Comparison of ENCODE assay signal across 1 cellular context in the genomic region with DNA sequence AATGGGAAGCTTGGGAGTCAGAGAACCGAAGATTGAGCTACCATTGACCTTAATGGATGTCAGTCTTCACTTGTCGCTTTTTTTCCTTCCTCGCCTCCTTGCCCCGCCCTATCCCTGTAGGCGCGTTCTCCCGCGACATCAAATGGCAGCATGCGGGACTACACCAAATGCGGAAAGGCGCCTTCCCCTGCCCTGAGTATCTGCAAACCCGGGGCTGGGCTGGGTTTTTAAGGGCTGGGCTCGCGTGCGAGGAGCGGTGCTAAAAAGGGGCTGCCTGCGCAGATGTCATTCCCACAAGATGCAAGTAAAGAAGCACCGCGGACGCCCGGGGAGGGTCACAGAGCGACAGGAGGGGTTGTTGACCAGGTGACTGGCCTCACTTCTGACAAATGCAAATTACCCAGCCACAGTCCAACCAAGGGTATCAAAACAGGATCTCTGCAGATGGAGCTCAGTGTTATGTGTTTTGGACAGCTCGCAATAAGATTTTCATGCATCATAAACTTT.
A peak's percentile ranks its signal among the peaks of the same experiment; 100 is the strongest.
TF ChIP-seq lines count a peak whose summit lies in the region.

No MANE protein-coding gene starts in this region.

TF ChIP-seq in GM12878, 131 proteins besides CTCF, POLR2A, EP300 and RAD21 (continued from another document):
- TF ChIP-seq, protein P1, sequence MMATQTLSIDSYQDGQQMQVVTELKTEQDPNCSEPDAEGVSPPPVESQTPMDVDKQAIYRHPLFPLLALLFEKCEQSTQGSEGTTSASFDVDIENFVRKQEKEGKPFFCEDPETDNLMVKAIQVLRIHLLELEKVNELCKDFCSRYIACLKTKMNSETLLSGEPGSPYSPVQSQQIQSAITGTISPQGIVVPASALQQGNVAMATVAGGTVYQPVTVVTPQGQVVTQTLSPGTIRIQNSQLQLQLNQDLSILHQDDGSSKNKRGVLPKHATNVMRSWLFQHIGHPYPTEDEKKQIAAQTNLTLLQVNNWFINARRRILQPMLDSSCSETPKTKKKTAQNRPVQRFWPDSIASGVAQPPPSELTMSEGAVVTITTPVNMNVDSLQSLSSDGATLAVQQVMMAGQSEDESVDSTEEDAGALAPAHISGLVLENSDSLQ (IDR thresholded peaks at IDR 0.05), result peak; percentile 81
- no peak for TF ChIP-seq POLR2AphosphoS2 (IDR thresholded peaks at IDR 0.05; ENCODE audit: low read depth, low read length)
- TF ChIP-seq SP1 (IDR thresholded peaks at IDR 0.05; ENCODE audit: low read depth, low read length), result peak; percentile 28
- 0 out of 2 replicates have a peak, but pooled peaks have one; percentile 37 for TF ChIP-seq PAX5 (IDR thresholded peaks at IDR 0.05; ENCODE audit: borderline replicate concordance, low read depth, low read length)
- TF ChIP-seq, protein P2, sequence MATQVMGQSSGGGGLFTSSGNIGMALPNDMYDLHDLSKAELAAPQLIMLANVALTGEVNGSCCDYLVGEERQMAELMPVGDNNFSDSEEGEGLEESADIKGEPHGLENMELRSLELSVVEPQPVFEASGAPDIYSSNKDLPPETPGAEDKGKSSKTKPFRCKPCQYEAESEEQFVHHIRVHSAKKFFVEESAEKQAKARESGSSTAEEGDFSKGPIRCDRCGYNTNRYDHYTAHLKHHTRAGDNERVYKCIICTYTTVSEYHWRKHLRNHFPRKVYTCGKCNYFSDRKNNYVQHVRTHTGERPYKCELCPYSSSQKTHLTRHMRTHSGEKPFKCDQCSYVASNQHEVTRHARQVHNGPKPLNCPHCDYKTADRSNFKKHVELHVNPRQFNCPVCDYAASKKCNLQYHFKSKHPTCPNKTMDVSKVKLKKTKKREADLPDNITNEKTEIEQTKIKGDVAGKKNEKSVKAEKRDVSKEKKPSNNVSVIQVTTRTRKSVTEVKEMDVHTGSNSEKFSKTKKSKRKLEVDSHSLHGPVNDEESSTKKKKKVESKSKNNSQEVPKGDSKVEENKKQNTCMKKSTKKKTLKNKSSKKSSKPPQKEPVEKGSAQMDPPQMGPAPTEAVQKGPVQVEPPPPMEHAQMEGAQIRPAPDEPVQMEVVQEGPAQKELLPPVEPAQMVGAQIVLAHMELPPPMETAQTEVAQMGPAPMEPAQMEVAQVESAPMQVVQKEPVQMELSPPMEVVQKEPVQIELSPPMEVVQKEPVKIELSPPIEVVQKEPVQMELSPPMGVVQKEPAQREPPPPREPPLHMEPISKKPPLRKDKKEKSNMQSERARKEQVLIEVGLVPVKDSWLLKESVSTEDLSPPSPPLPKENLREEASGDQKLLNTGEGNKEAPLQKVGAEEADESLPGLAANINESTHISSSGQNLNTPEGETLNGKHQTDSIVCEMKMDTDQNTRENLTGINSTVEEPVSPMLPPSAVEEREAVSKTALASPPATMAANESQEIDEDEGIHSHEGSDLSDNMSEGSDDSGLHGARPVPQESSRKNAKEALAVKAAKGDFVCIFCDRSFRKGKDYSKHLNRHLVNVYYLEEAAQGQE (IDR thresholded peaks at IDR 0.05; ENCODE audit: low read depth, low read length), result no peak
- no peak for TF ChIP-seq RFX5 (IDR thresholded peaks at IDR 0.05; ENCODE audit: low read depth, low read length)
- TF ChIP-seq, protein P3, sequence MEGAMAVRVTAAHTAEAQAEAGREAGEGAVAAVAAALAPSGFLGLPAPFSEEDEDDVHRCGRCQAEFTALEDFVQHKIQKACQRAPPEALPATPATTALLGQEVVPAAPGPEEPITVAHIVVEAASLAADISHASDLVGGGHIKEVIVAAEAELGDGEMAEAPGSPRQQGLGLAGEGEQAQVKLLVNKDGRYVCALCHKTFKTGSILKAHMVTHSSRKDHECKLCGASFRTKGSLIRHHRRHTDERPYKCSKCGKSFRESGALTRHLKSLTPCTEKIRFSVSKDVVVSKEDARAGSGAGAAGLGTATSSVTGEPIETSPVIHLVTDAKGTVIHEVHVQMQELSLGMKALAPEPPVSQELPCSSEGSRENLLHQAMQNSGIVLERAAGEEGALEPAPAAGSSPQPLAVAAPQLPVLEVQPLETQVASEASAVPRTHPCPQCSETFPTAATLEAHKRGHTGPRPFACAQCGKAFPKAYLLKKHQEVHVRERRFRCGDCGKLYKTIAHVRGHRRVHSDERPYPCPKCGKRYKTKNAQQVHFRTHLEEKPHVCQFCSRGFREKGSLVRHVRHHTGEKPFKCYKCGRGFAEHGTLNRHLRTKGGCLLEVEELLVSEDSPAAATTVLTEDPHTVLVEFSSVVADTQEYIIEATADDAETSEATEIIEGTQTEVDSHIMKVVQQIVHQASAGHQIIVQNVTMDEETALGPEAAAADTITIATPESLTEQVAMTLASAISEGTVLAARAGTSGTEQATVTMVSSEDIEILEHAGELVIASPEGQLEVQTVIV (IDR thresholded peaks at IDR 0.05; ENCODE audit: borderline replicate concordance, partially characterized antibody), result no peak
- peak; percentile 39; the same call in 1 of the 2 replicates for TF ChIP-seq SMC3 (IDR thresholded peaks at IDR 0.05; ENCODE audit: borderline replicate concordance, low read length)
- no peak for TF ChIP-seq SIX5 (IDR thresholded peaks at IDR 0.05; ENCODE audit: low read depth, low read length, severe bottlenecking)
- TF ChIP-seq, protein P4, sequence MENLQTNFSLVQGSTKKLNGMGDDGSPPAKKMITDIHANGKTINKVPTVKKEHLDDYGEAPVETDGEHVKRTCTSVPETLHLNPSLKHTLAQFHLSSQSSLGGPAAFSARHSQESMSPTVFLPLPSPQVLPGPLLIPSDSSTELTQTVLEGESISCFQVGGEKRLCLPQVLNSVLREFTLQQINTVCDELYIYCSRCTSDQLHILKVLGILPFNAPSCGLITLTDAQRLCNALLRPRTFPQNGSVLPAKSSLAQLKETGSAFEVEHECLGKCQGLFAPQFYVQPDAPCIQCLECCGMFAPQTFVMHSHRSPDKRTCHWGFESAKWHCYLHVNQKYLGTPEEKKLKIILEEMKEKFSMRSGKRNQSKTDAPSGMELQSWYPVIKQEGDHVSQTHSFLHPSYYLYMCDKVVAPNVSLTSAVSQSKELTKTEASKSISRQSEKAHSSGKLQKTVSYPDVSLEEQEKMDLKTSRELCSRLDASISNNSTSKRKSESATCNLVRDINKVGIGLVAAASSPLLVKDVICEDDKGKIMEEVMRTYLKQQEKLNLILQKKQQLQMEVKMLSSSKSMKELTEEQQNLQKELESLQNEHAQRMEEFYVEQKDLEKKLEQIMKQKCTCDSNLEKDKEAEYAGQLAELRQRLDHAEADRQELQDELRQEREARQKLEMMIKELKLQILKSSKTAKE (IDR thresholded peaks at IDR 0.05; ENCODE audit: low read depth, poor library complexity, severe bottlenecking), result no peak
- TF ChIP-seq IKZF1 (conservative IDR thresholded peaks at IDR 0.05), result peak; percentile 67
- TF ChIP-seq, protein P5, sequence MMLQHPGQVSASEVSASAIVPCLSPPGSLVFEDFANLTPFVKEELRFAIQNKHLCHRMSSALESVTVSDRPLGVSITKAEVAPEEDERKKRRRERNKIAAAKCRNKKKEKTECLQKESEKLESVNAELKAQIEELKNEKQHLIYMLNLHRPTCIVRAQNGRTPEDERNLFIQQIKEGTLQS (IDR thresholded peaks at IDR 0.05; ENCODE audit: borderline replicate concordance, extremely low read depth, low read depth, low read length), result no peak
- TF ChIP-seq SRF (IDR thresholded peaks at IDR 0.05; ENCODE audit: low read depth in 2 of 2, low read length in 2 of 2), result no peak; a peak in 1 of 4 replicates
- TF ChIP-seq TBL1XR1 (IDR thresholded peaks at IDR 0.05; ENCODE audit: low read depth, low read length), result peak; percentile 65; the same call in 1 of the 2 replicates
TF ChIP-seq in GM12878: peak in this region for 45.
